In genomic region chr3:162117961-162118360, GRCh38 we compare ENCODE assay signal across 21 cellular contexts.
DNase-seq lines count a peak whose midpoint lies in the region; ATAC-seq, FAIRE-seq and TF ChIP-seq lines count a peak whose summit lies in the region.
"Had no signal": no experiment of that assay in that cellular context is flagged by ENCODE, and none has a peak within 500 bp of the region (broad histone marks: within the 10 kb centered on the region; RNA-seq: fewer than 3 reads in every experiment).

No MANE protein-coding gene starts in this region.

- H3K9me3 ChIP-seq in SU-DHL-6 (ENCODE audit: insufficient read depth, low read length) (no peaks in the 10 kb centered on the region), osteoblast (ENCODE audit: low read depth, low read length) (no peaks in the 10 kb centered on the region)
- H3K9me3 ChIP-seq: BE2C, HAP-1 had no signal

- H3F3A ChIP-seq in SU-DHL-6 (ENCODE audit: insufficient read depth) = peaks cover 10% of the 10 kb centered on the region

- FAIRE-seq in D721Med (lab: Jason Lieb, UNC) = no peak
- FAIRE-seq: GM12892, HTR-8/SVneo had no signal

- H3K4me1 ChIP-seq in osteoblast (ENCODE audit: insufficient read depth, low read length) = peaks cover 3% of the 10 kb centered on the region
- H3K4me1 ChIP-seq: BE2C had no signal

- H3K36me3 ChIP-seq in SU-DHL-6 (ENCODE audit: low read length) (no peaks in the 10 kb centered on the region), osteoblast (ENCODE audit: insufficient read depth, low read length) (no peaks in the 10 kb centered on the region)
- H3K36me3 ChIP-seq: BE2C, HAP-1 had no signal

- peak overlapping the region; percentile 39 for H3K9ac ChIP-seq in SU-DHL-6 (ENCODE audit: low read length)

- H3K4me3 ChIP-seq in GM12865 (ENCODE audit: low read depth, low read length) (no peak overlapping the region), SU-DHL-6 (ENCODE audit: insufficient read depth, low read length, poor library complexity, severe bottlenecking) (peak overlapping the region; percentile 47), osteoblast (ENCODE audit: insufficient read depth, low read length) (peak overlapping the region; percentile 39)
- H3K4me3 ChIP-seq: HAP-1 had no signal

- H3K79me2 ChIP-seq in SU-DHL-6 (ENCODE audit: insufficient read depth, low read length) = no peaks in the 10 kb centered on the region
- no peaks in the 10 kb centered on the region for H3K79me2 ChIP-seq in osteoblast (ENCODE audit: insufficient read depth, low read length)

- no peaks in the 10 kb centered on the region for H4K20me1 ChIP-seq in SU-DHL-6 (ENCODE audit: low read depth, low read length)
- no peaks in the 10 kb centered on the region for H4K20me1 ChIP-seq in osteoblast (ENCODE audit: insufficient read depth, low read length)

- peak overlapping the region; percentile 82 for H3K4me2 ChIP-seq in SU-DHL-6 (ENCODE audit: low read depth, low read length, poor library complexity, severe bottlenecking)
- H3K4me2 ChIP-seq in osteoblast (ENCODE audit: insufficient read depth, low read length) = peak overlapping the region; percentile 60

- TF ChIP-seq CTCF in GM12865 (IDR thresholded peaks at IDR 0.05; ENCODE audit: insufficient read depth, low read depth, low read length, missing control alignments) = no peak
- no peak for TF ChIP-seq CTCF in SU-DHL-6 (IDR thresholded peaks at IDR 0.05; ENCODE audit: insufficient read depth, low read length, poor library complexity, severe bottlenecking)
- TF ChIP-seq CTCF in osteoblast (IDR thresholded peaks at IDR 0.05; ENCODE audit: extremely low read depth, low read depth, low read length) = no peak
- no peak for TF ChIP-seq CTCF in D721Med (IDR thresholded peaks at IDR 0.05; ENCODE audit: insufficient read depth, missing control alignments)

- H3K9me2 ChIP-seq in SU-DHL-6 (replicated peaks; ENCODE audit: insufficient read depth, low read length) = no peaks in the 10 kb centered on the region

- H3K27ac ChIP-seq in SU-DHL-6 (ENCODE audit: low read depth, low read length) (peak overlapping the region; percentile 68), osteoblast (ENCODE audit: low read depth, low read length) (no peak overlapping the region)

- peak overlapping the region; percentile 98 for H2AFZ ChIP-seq in SU-DHL-6 (ENCODE audit: low read depth, low read length, severe bottlenecking)
- peak overlapping the region; percentile 57 for H2AFZ ChIP-seq in osteoblast (ENCODE audit: low read length)

- peak; percentile 50 for ATAC-seq in HG03432 (IDR thresholded peaks at IDR 0.05; ENCODE audit: unreplicated experiment)
- ATAC-seq: T-helper 17 cell had no signal

- no peaks in the 10 kb centered on the region for H3K27me3 ChIP-seq in SU-DHL-6 (ENCODE audit: low read length)
- no peaks in the 10 kb centered on the region for H3K27me3 ChIP-seq in osteoblast (ENCODE audit: insufficient read depth, low read length)
- H3K27me3 ChIP-seq: BE2C had no signal

- peak; percentile 2 for DNase-seq in GM12865 (ENCODE audit: low read depth)
- no peak for DNase-seq in osteoblast (ENCODE audit: insufficient read length, low spot score, missing footprints)
- no peak for DNase-seq in HCEC 1CT
- no peak for DNase-seq in D721Med (ENCODE audit: insufficient read length, low spot score)
- DNase-seq in activated CD4-positive, alpha-beta T cell treated with anti-CD3 and anti-CD28 coated beads for 1 hour = no peak
- DNase-seq: BE2C; CD4-positive, CD25-positive, alpha-beta regulatory T cell; DMS79 treated with DMSO at 0.1 percent for 48 hours; KG1; NCI-H1694; NCI-H2081; NCI-H2171 treated with DMSO at 0.1 percent for 48 hours; NCI-H524 treated with DMSO at 0.1 percent for 48 hours; NCI-H82; Right ventricle myocardium superior; T-helper 17 cell had no signal
